Comparison of ENCODE assay signal across 8 cellular contexts in genomic region chr7:16646427-16647081, GRCh38. TPM values are rescaled to one million over a fixed set of nuclear protein-coding genes. Genes with fewer than 3 reads are reported as not detected.
DNase-seq lines count a peak whose midpoint lies in the region; ATAC-seq, FAIRE-seq and TF ChIP-seq lines count a peak whose summit lies in the region.

No MANE protein-coding gene starts in this region.

- H3K9ac ChIP-seq in muscle layer of colon (ENCODE audit: low read length): peak overlapping the region; percentile 23

- no peaks in the 10 kb centered on the region for H3K27me3 Mint-ChIP-seq in effector memory CD8-positive, alpha-beta T cell

- no peaks in the 10 kb centered on the region for H3K9me3 Mint-ChIP-seq in effector memory CD8-positive, alpha-beta T cell

- peak overlapping the region; percentile 86 to 91 for H3K4me3 ChIP-seq in muscle layer of colon (ENCODE audit: low read depth in 1 of 2, low read length in 2 of 2)

- H3K36me3 Mint-ChIP-seq in effector memory CD8-positive, alpha-beta T cell (ENCODE audit: insufficient read depth): peaks cover 19% of the 10 kb centered on the region

- FAIRE-seq in D721Med (lab: Jason Lieb, UNC): peak; percentile 55
- FAIRE-seq in GM19239 (lab: Jason Lieb, UNC): no peak

- peak overlapping the region; percentile 96 for H3K27ac ChIP-seq in muscle layer of colon (ENCODE audit: low read depth, low read length)

- peak; percentile 1 for ATAC-seq in HG02642 (IDR thresholded peaks at IDR 0.05; ENCODE audit: poor library complexity, unreplicated experiment)
- ATAC-seq in effector memory CD8-positive, alpha-beta T cell (replicated peaks): no peak
- ATAC-seq in GM18870 (IDR thresholded peaks at IDR 0.05; ENCODE audit: unreplicated experiment): no peak
- ATAC-seq in HG03571 (IDR thresholded peaks at IDR 0.05; ENCODE audit: unreplicated experiment): no peak

- no peak for TF ChIP-seq CTCF in D721Med (IDR thresholded peaks at IDR 0.05; ENCODE audit: insufficient read depth, missing control alignments)

- H3K27me3 ChIP-seq in muscle layer of colon (ENCODE audit: control insufficient read depth in 1 of 2, insufficient read depth in 2 of 2, low read length in 2 of 2): no peaks in the 10 kb centered on the region

- H3K9me3 ChIP-seq in muscle layer of colon (ENCODE audit: low read length): no peaks in the 10 kb centered on the region

- peaks cover 45 to 60% of the 10 kb centered on the region in 2 donors for H3K4me1 Mint-ChIP-seq in effector memory CD8-positive, alpha-beta T cell (ENCODE audit: low read depth in 2 of 2)

- no peaks in the 10 kb centered on the region for H3K36me3 ChIP-seq in muscle layer of colon (ENCODE audit: insufficient read depth, low read length)

- H3K4me1 ChIP-seq in muscle layer of colon (ENCODE audit: insufficient read depth, low read length): peaks cover 36% of the 10 kb centered on the region

- H3K4me3 Mint-ChIP-seq in effector memory CD8-positive, alpha-beta T cell: peak overlapping the region; percentile 93 to 99

- H3K27ac Mint-ChIP-seq in effector memory CD8-positive, alpha-beta T cell: peak overlapping the region; percentile 93 to 95

- DNase-seq in D721Med (ENCODE audit: insufficient read length, low spot score) (no peak), SK-N-DZ (ENCODE audit: low spot score) (peak; percentile 12), GM19239 (ENCODE audit: insufficient read length, low spot score) (no peak)
- DNase-seq in effector memory CD8-positive, alpha-beta T cell: no peak

RNA-seq across cellular contexts. Expression of gene BZW2, which starts 0.6 kb away (rescaled TPM):
- polyA plus RNA-seq in SK-N-DZ (2014; cell fraction: cytosol; rRNA removed): 167 and 193 TPM in 2 replicates
- 87.9 and 91.2 TPM in 2 replicates for polyA plus RNA-seq in SK-N-DZ (2014; cell fraction: nucleus; rRNA removed)

RNA-seq across cellular contexts. Expression of gene ANKMY2, which starts 1.0 kb away (rescaled TPM):
- polyA plus RNA-seq in SK-N-DZ (2014; cell fraction: cytosol; rRNA removed): 14.6 and 21.9 TPM in 2 replicates
- 15.3 and 17.0 TPM in 2 replicates for polyA plus RNA-seq in SK-N-DZ (2014; cell fraction: nucleus; rRNA removed)
